22 cellular contexts compared by ENCODE assay signal in genomic region chr19:34589730-34590129, GRCh38.
"Had no signal": no experiment of that assay in that cellular context is flagged by ENCODE, and none has a peak within 500 bp of the region (broad histone marks: within the 10 kb centered on the region; RNA-seq: fewer than 3 reads in every experiment).

No MANE protein-coding gene starts in this region.

- ATAC-seq: left ventricle myocardium superior; natural killer cell treated with Interleukin-12 subunit alpha and Interleukin-12 subunit beta and Interleukin-15 and Interleukin-18, amount 100 ng/mL, for 72 hours; stimulated activated naive CD8-positive, alpha-beta T cell treated with anti-CD3 and anti-CD28 coated beads, Interleukin-15, Interleukin-2, amounts not matched to agents 100 U/mL and 50 U/mL, for 24 hours; WTC11 had no signal

- H3K9ac ChIP-seq: parathyroid adenoma had no signal

- DNase-seq: activated gamma-delta T cell treated with Interleukin-2 at 50 U/mL for 16 hours; activated T-cell treated with anti-CD3 and anti-CD28 coated beads, Interleukin-2, amount 50 U/mL, for 1 hour; aorta; colonic mucosa; dorsolateral prefrontal cortex; glutamatergic neuron; hippocampal formation; kidney glomerular epithelial cell; left ventricle myocardium superior; midbrain; right cardiac atrium; stimulated activated CD4-positive, alpha-beta T cell treated with anti-CD3 and anti-CD28 coated beads, Interleukin-12 subunit alpha, Interleukin-12 subunit beta, amount 100 ng/mL, for 4 hours; stimulated activated CD4-positive, alpha-beta T cell treated with anti-CD3 and anti-CD28 coated beads, Interleukin-4, amount 100 ng/mL, for 4 hours; stimulated activated naive CD8-positive, alpha-beta T cell treated with anti-CD3 and anti-CD28 coated beads, Interleukin-15, Interleukin-2, amounts not matched to agents 100 U/mL and 50 U/mL, for 24 hours; T1000; upper lobe of left lung had no signal

- H3K27ac ChIP-seq: colonic mucosa, dorsolateral prefrontal cortex, esophagus muscularis mucosa, neutrophil, parathyroid adenoma, upper lobe of left lung had no signal

- H3K27me3 ChIP-seq: colonic mucosa, dorsolateral prefrontal cortex, esophagus muscularis mucosa, neutrophil, upper lobe of left lung had no signal

- H3K4me3 ChIP-seq: colonic mucosa, dorsolateral prefrontal cortex, esophagus muscularis mucosa, upper lobe of left lung had no signal

- H3K79me2 ChIP-seq: parathyroid adenoma had no signal

- H3K9me3 ChIP-seq: colonic mucosa, neutrophil, upper lobe of left lung had no signal

- H3K4me1 ChIP-seq: colonic mucosa, parathyroid adenoma had no signal

- H2AFZ ChIP-seq: parathyroid adenoma had no signal

- H3K36me3 ChIP-seq: colonic mucosa, esophagus muscularis mucosa, neutrophil, upper lobe of left lung had no signal

- FAIRE-seq: frontal cortex had no signal
